In genomic region chr4:106380179-106380578, GRCh38 we compare ENCODE assay signal across 4 cellular contexts.
TF ChIP-seq lines count a peak whose summit lies in the region.

No MANE protein-coding gene starts in this region.

TF ChIP-seq in HepG2, 621 proteins besides CTCF, POLR2A, EP300 and RAD21:
- TF ChIP-seq NFRKB (IDR thresholded peaks at IDR 0.05) (no peak), ATF6 (CRISPR knock-in tag; conservative IDR thresholded peaks at IDR 0.05) (no peak), ARNT2 (CRISPR knock-in tag; IDR thresholded peaks at IDR 0.05; ENCODE audit: low read depth) (no peak), ZNF138 (CRISPR knock-in tag; IDR thresholded peaks at IDR 0.05; ENCODE audit: low read depth) (no peak), ZNF34 (CRISPR knock-in tag; IDR thresholded peaks at IDR 0.05; ENCODE audit: borderline replicate concordance) (no peak), KDM4B (CRISPR knock-in tag; IDR thresholded peaks at IDR 0.05) (no peak), ZSCAN22 (CRISPR knock-in tag; IDR thresholded peaks at IDR 0.05) (no peak), ZFAT (CRISPR knock-in tag; conservative IDR thresholded peaks at IDR 0.05) (no peak), MAFF (IDR thresholded peaks at IDR 0.05; ENCODE audit: low read depth, low read length) (peak; percentile 46; the same call in 1 of the 2 replicates), ZNF18 (CRISPR knock-in tag; IDR thresholded peaks at IDR 0.05; ENCODE audit: insufficient replicate concordance) (no peak), ZNF615 (CRISPR knock-in tag; IDR thresholded peaks at IDR 0.05; ENCODE audit: borderline replicate concordance) (no peak), RXRA (CRISPR knock-in tag; IDR thresholded peaks at IDR 0.05) (no peak), ZNF383 (CRISPR knock-in tag; IDR thresholded peaks at IDR 0.05; ENCODE audit: borderline replicate concordance) (no peak), MAFK (conservative IDR thresholded peaks at IDR 0.05 in 1 of 2, IDR thresholded peaks at IDR 0.05 in 1 of 2; ENCODE audit: low read length in 2 of 2) (peak; percentile 48 to 61)
- TF ChIP-seq, protein P1, sequence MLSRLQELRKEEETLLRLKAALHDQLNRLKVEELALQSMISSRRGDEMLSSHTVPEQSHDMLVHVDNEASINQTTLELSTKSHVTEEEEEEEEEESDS (CRISPR knock-in tag; IDR thresholded peaks at IDR 0.05; ENCODE audit: borderline replicate concordance) = no peak

TF ChIP-seq in A549, 52 proteins besides CTCF, POLR2A, EP300 and RAD21:
- TF ChIP-seq MAFK (IDR thresholded peaks at IDR 0.05; ENCODE audit: partially characterized antibody) (peak; percentile 38), HOXA7 (CRISPR knock-in tag; IDR thresholded peaks at IDR 0.05) (no peak)

TF ChIP-seq in IMR-90, 13 proteins besides CTCF, POLR2A, EP300 and RAD21:
- TF ChIP-seq MAFK (IDR thresholded peaks at IDR 0.05; ENCODE audit: low read depth, low read length) (peak; percentile 31; the same call in 1 of the 2 replicates), CHD1 (IDR thresholded peaks at IDR 0.05; ENCODE audit: low read depth, low read length) (no peak), FOS (IDR thresholded peaks at IDR 0.05; ENCODE audit: low read depth, low read length) (no peak), MAZ (IDR thresholded peaks at IDR 0.05; ENCODE audit: borderline replicate concordance, low read depth, low read length) (no peak)

TF ChIP-seq in K562, 482 proteins besides CTCF, POLR2A, EP300 and RAD21:
- peak; percentile 67 for TF ChIP-seq ZNF316 (IDR thresholded peaks at IDR 0.05)
- TF ChIP-seq NFRKB (IDR thresholded peaks at IDR 0.05; ENCODE audit: low read depth) = no peak
- peak; percentile 27; the same call in 1 of the 2 replicates for TF ChIP-seq C11orf30 (IDR thresholded peaks at IDR 0.05; ENCODE audit: low read depth)
